ENCODE assay signal across 8 cellular contexts in genomic region chr7:27130540-27131389, GRCh38. TPM values are rescaled to one million over a fixed set of nuclear protein-coding genes. Genes with fewer than 3 reads are reported as not detected.
DNase-seq lines count a peak whose midpoint lies in the region; ATAC-seq, FAIRE-seq and TF ChIP-seq lines count a peak whose summit lies in the region.

TSS of gene HOXA4 (minus strand) at chr7:27130757. CDS start at chr7:27130733, 24 bp downstream.

- peak; percentile 96 for ATAC-seq in activated CD8-positive, alpha-beta memory T cell treated with anti-CD3 and anti-CD28 coated beads, Interleukin-2, amount 10 ng/mL, durations not matched to agents 7 days and 5 days
- ATAC-seq in HG03521 (IDR thresholded peaks at IDR 0.05; ENCODE audit: unreplicated experiment), result no peak

- H3K9me3 ChIP-seq in endothelial cell of umbilical vein (replicated peaks; ENCODE audit: control insufficient read depth, insufficient read depth, low read length) (no peaks in the 10 kb centered on the region), muscle layer of duodenum (ENCODE audit: control insufficient read depth in 1 of 2, low read length in 2 of 2) (no peaks in the 10 kb centered on the region)

- no peaks in the 10 kb centered on the region for H3K9me3 Mint-ChIP-seq in activated CD8-positive, alpha-beta memory T cell treated with anti-CD3 and anti-CD28 coated beads, Interleukin-2, amount 10 ng/mL, durations not matched to agents 7 days and 5 days (ENCODE audit: low read depth)

- H3K36me3 Mint-ChIP-seq in activated CD8-positive, alpha-beta memory T cell treated with anti-CD3 and anti-CD28 coated beads, Interleukin-2, amount 10 ng/mL, durations not matched to agents 7 days and 5 days, result no peaks in the 10 kb centered on the region

- peaks cover 28% of the 10 kb centered on the region for H3K4me1 Mint-ChIP-seq in activated CD8-positive, alpha-beta memory T cell treated with anti-CD3 and anti-CD28 coated beads, Interleukin-2, amount 10 ng/mL, durations not matched to agents 7 days and 5 days

- intact Hi-C loops in endothelial cell of umbilical vein (cut with micrococcal nuclease), result loop anchor here (1.0 kb wide), 2 partner anchors 12 to 34 kb away; no protein-coding TSS in a partner anchor

- H3K4me2 ChIP-seq in endothelial cell of umbilical vein (ENCODE audit: insufficient read depth, low read length), result peak within 1 kb of the TSS; percentile 73

- BruUV-seq in endothelial cell of umbilical vein (replicated peaks; lab: Mats Ljungman, UMichigan), result no TSS peak

- H3K27me3 ChIP-seq in endothelial cell of umbilical vein (ENCODE audit: control insufficient read depth in 2 of 2, insufficient read depth in 2 of 2, low read length in 2 of 2), result no peaks in the 10 kb centered on the region
- no peaks in the 10 kb centered on the region for H3K27me3 ChIP-seq in muscle layer of duodenum (ENCODE audit: low read depth, low read length)

- peaks cover 66% of the 10 kb centered on the region for H3K4me1 ChIP-seq in endothelial cell of umbilical vein (ENCODE audit: control insufficient read depth, extremely low read depth, insufficient read depth, low read length)
- H3K4me1 ChIP-seq in muscle layer of duodenum (ENCODE audit: control insufficient read depth in 1 of 2, insufficient read depth in 2 of 2, low read length in 2 of 2), result peaks cover 34 to 57% of the 10 kb centered on the region in 2 donors

- H3K36me3 ChIP-seq in endothelial cell of umbilical vein (ENCODE audit: control insufficient read depth in 2 of 2, extremely low read depth in 1 of 2, insufficient read depth in 2 of 2, low read length in 2 of 2) (peaks cover 0 to 11% of the 10 kb centered on the region in 2 experiments), muscle layer of duodenum (ENCODE audit: control insufficient read depth in 1 of 2, insufficient read depth in 2 of 2, low read length in 2 of 2) (no peaks in the 10 kb centered on the region)

- CTCF ChIA-PET in activated CD8-positive, alpha-beta memory T cell treated with anti-CD3 and anti-CD28 coated beads, Interleukin-2, amount 10 ng/mL, durations not matched to agents 7 days and 5 days (lab: Charles Lee), result interaction anchor here (1.0 to 2.8 kb wide), 7 partner anchors 19 to 1279 kb away, joined by 3 to 18 read pairs (median 4); partner anchors contain the start of gene HIBADH
- CTCF ChIA-PET in endothelial cell of umbilical vein (lab: Charles Lee), result interaction anchor here (0.9 to 2.7 kb wide), 17 partner anchors 11 to 761 kb away, joined by 3 to 16 read pairs (median 6); partner anchors contain the start of gene HOXA5

- FAIRE-seq in endothelial cell of umbilical vein (lab: Jason Lieb, UNC), result peak; percentile 72
- FAIRE-seq in frontal cortex (lab: Jason Lieb, UNC), result no peak

- POLR2A ChIA-PET in endothelial cell of umbilical vein (lab: Charles Lee), result interaction anchor here (0.7 to 1.6 kb wide), 4 partner anchors 16 to 442 kb away, joined by 4 to 6 read pairs (median 4); no protein-coding TSS in a partner anchor

- DNase-seq in NCI-H226, result peak; percentile 96
- peak; percentile 84 for DNase-seq in activated CD8-positive, alpha-beta memory T cell treated with anti-CD3 and anti-CD28 coated beads, Interleukin-2, amount 10 ng/mL, durations not matched to agents 7 days and 5 days
- DNase-seq in endothelial cell of umbilical vein (ENCODE audit: low read depth, low spot score), result peak; percentile 89
- peak; percentile 32 for DNase-seq in stimulated activated CD8-positive, alpha-beta memory T cell treated with anti-CD3 and anti-CD28 coated beads, Interleukin-7, amount 100 ng/mL, for 24 hours (ENCODE audit: low read depth)
- DNase-seq in frontal cortex (ENCODE audit: low spot score in 2 of 2), result no peak

- H3K79me2 ChIP-seq in endothelial cell of umbilical vein (ENCODE audit: control insufficient read depth, insufficient read depth, low read length), result peaks cover 73% of the 10 kb centered on the region

- H3K9me1 ChIP-seq in endothelial cell of umbilical vein (replicated peaks; ENCODE audit: control insufficient read depth, extremely low read depth, insufficient read depth, low read length), result no peaks in the 10 kb centered on the region

- peak within 1 kb of the TSS; percentile 72 for H3K9ac ChIP-seq in endothelial cell of umbilical vein (replicated peaks; ENCODE audit: extremely low read depth, insufficient read depth, low read length)

- peak within 1 kb of the TSS; percentile 67 for H3K27ac ChIP-seq in endothelial cell of umbilical vein (ENCODE audit: insufficient read depth, low read depth, low read length)
- peak within 1 kb of the TSS; percentile 86 for H3K27ac ChIP-seq in muscle layer of duodenum (ENCODE audit: low read length)

- peak within 1 kb of the TSS; percentile 62 for H3K4me3 Mint-ChIP-seq in activated CD8-positive, alpha-beta memory T cell treated with anti-CD3 and anti-CD28 coated beads, Interleukin-2, amount 10 ng/mL, durations not matched to agents 7 days and 5 days

- H3K27ac Mint-ChIP-seq in activated CD8-positive, alpha-beta memory T cell treated with anti-CD3 and anti-CD28 coated beads, Interleukin-2, amount 10 ng/mL, durations not matched to agents 7 days and 5 days, result no peak within 1 kb of the TSS

- dilution Hi-C loops in endothelial cell of umbilical vein (cut with MboI; ENCODE audit: extremely low pct_ligation_motif_present, low sequenced_read_pairs), result no loop called here

- no peak for TF ChIP-seq CTCF in endothelial cell of umbilical vein (IDR thresholded peaks at IDR 0.05; ENCODE audit: extremely low read depth in 1 of 2, insufficient read depth in 1 of 2, low read depth in 1 of 2, low read length in 2 of 2)

- TF ChIP-seq POLR2A in GM18951 (IDR thresholded peaks at IDR 0.05; ENCODE audit: extremely low read depth, insufficient read depth, insufficient read length), result peak; percentile 43
- peak; percentile 57 for TF ChIP-seq POLR2A in endothelial cell of umbilical vein (IDR thresholded peaks at IDR 0.05; ENCODE audit: low read depth, low read length)

- H3K27me3 Mint-ChIP-seq in activated CD8-positive, alpha-beta memory T cell treated with anti-CD3 and anti-CD28 coated beads, Interleukin-2, amount 10 ng/mL, durations not matched to agents 7 days and 5 days, result peaks cover 79% of the 10 kb centered on the region

- in situ Hi-C loops in GM18951 (cut with MboI; ENCODE audit: low sequenced_read_pairs, unreplicated experiment), result no loop called here

- peak within 1 kb of the TSS; percentile 48 for H2AFZ ChIP-seq in endothelial cell of umbilical vein (ENCODE audit: low read depth, low read length)

- H3K4me3 ChIP-seq in endothelial cell of umbilical vein (replicated peaks in 1 of 3; ENCODE audit: insufficient read depth in 1 of 3, low read depth in 1 of 3, low read length in 3 of 3), result peak within 1 kb of the TSS; percentile 36 to 60 (median 58)
- peak within 1 kb of the TSS; percentile 64 to 70 for H3K4me3 ChIP-seq in muscle layer of duodenum (ENCODE audit: low read depth in 1 of 2, low read length in 2 of 2)

- no peaks in the 10 kb centered on the region for H4K20me1 ChIP-seq in endothelial cell of umbilical vein (replicated peaks; ENCODE audit: control insufficient read depth, extremely low read depth, insufficient read depth, low read length)

TF ChIP-seq in endothelial cell of umbilical vein, 7 proteins besides CTCF, POLR2A, EP300 and RAD21:
- TF ChIP-seq GATA2 (IDR thresholded peaks at IDR 0.05; ENCODE audit: insufficient read depth, insufficient read length, low read depth, low read length) (no peak), MAX (IDR thresholded peaks at IDR 0.05; ENCODE audit: insufficient read depth, insufficient read length) (peak; percentile 93), JUN (IDR thresholded peaks at IDR 0.05; ENCODE audit: borderline replicate concordance, insufficient read depth, insufficient read length, low read depth) (no peak), MYC (IDR thresholded peaks at IDR 0.05; ENCODE audit: low read depth, low read length) (no peak), FOS (IDR thresholded peaks at IDR 0.05; ENCODE audit: borderline replicate concordance, insufficient read depth, low read length) (no peak), EZH2 (IDR thresholded peaks at IDR 0.05; ENCODE audit: borderline replicate concordance, low read depth, low read length, severe bottlenecking) (no peak), POLR2AphosphoS5 (IDR thresholded peaks at IDR 0.05; ENCODE audit: insufficient read depth, low read depth, low read length) (peak; percentile 42)

RNA-seq across cellular contexts. Expression of gene HOXA4, which starts in this region (rescaled TPM):
- not detected for total RNA-seq in activated CD8-positive, alpha-beta memory T cell treated with anti-CD3 and anti-CD28 coated beads, Interleukin-2, amount 10 ng/mL, durations not matched to agents 7 days and 5 days
- total RNA-seq in endothelial cell of umbilical vein (7.5 and 8.1 TPM in 2 replicates), frontal cortex (not detected)
- polyA plus RNA-seq in endothelial cell of umbilical vein, result 4.9 and 5.8 TPM in 2 replicates
- 5.1 and 5.7 TPM in 2 replicates for polyA plus RNA-seq in endothelial cell of umbilical vein (2011; cell fraction: cytosol; rRNA removed)
- polyA plus RNA-seq in endothelial cell of umbilical vein (2011; cell fraction: nucleus; rRNA removed), result 16.7 and 22.7 TPM in 2 replicates
- 10.9 and 15.8 TPM in 2 replicates for polyA plus RNA-seq in endothelial cell of umbilical vein (2012)
- polyA minus RNA-seq in endothelial cell of umbilical vein, result 2.7 TPM in 2 replicates
- polyA minus RNA-seq in endothelial cell of umbilical vein (2011; cell fraction: cytosol; rRNA and poly(A)+ RNA removed), result not detected
- 6.6 and 7.0 TPM in 2 replicates for polyA minus RNA-seq in endothelial cell of umbilical vein (2011; cell fraction: nucleus; rRNA and poly(A)+ RNA removed)

Comparison
In these comparisons a context has a peak if more than half of its experiments do, and no peak if none do; other contexts are left out.
1. Peak in DNase-seq and ATAC-seq in activated CD8-positive, alpha-beta memory T cell treated with anti-CD3 and anti-CD28 coated beads, Interleukin-2, amount 10 ng/mL, durations not matched to agents 7 days and 5 days; RNA of the gene not detected or under 1 TPM.
2. DNase-seq: peak in NCI-H226 (single experiment), endothelial cell of umbilical vein (single experiment) and stimulated activated CD8-positive, alpha-beta memory T cell treated with anti-CD3 and anti-CD28 coated beads, Interleukin-7, amount 100 ng/mL, for 24 hours (single experiment); none in frontal cortex (0 of 2).